ENCODE assay signal across 21 cellular contexts in genomic region chr11:126393143-126393542, GRCh38. TPM values are rescaled to one million over a fixed set of nuclear protein-coding genes. Genes with fewer than 3 reads are reported as not detected.
DNase-seq lines count a peak whose midpoint lies in the region; ATAC-seq and TF ChIP-seq lines count a peak whose summit lies in the region.
"Had no signal": no experiment of that assay in that cellular context is flagged by ENCODE, and none has a peak within 500 bp of the region (broad histone marks: within the 10 kb centered on the region; RNA-seq: fewer than 3 reads in every experiment).

No MANE protein-coding gene starts in this region.

- POLR2A ChIA-PET in RWPE1 (lab: Yijun Ruan, JAX; ENCODE audit: low non-redundant PET), result no interaction called here

- H3K36me3 Mint-ChIP-seq in neural crest cell (ENCODE audit: low read depth), result no peaks in the 10 kb centered on the region
- H3K36me3 Mint-ChIP-seq: activated naive CD8-positive, alpha-beta T cell treated with anti-CD3 and anti-CD28 coated beads, Interleukin-2, amount 10 ng/mL, durations not matched to agents 7 days and 5 days had no signal

- H3K4me3 ChIP-seq in DND-41 (ENCODE audit: low read depth in 1 of 2, low read length in 2 of 2), result no peak overlapping the region
- H3K4me3 ChIP-seq: lung, psoas muscle had no signal

- H3K4me2 ChIP-seq in DND-41 (ENCODE audit: insufficient read depth, low read length), result no peak overlapping the region

- no peaks in the 10 kb centered on the region for H3K9me3 ChIP-seq in DND-41 (ENCODE audit: insufficient read depth, low read length, severe bottlenecking)
- H3K9me3 ChIP-seq: neutrophil, psoas muscle had no signal

- H3K4me1 Mint-ChIP-seq in neural crest cell, result peaks cover 20% of the 10 kb centered on the region

- H3K27me3 ChIP-seq in DND-41 (ENCODE audit: insufficient read depth, low read length, poor library complexity), result no peaks in the 10 kb centered on the region
- H3K27me3 ChIP-seq: neutrophil had no signal

- TF ChIP-seq CTCF in DND-41 (IDR thresholded peaks at IDR 0.05; ENCODE audit: borderline replicate concordance, extremely low read depth, low read length, poor library complexity, severe bottlenecking) (no peak), RWPE1 (conservative IDR thresholded peaks at IDR 0.05; ENCODE audit: low read depth) (no peak), neural crest cell (conservative IDR thresholded peaks at IDR 0.05) (no peak)

- H3K27me3 Mint-ChIP-seq in neural crest cell (ENCODE audit: low read depth), result no peaks in the 10 kb centered on the region
- H3K27me3 Mint-ChIP-seq: activated naive CD8-positive, alpha-beta T cell treated with anti-CD3 and anti-CD28 coated beads, Interleukin-2, amount 10 ng/mL, durations not matched to agents 7 days and 5 days had no signal

- peaks cover 10% of the 10 kb centered on the region; the same call in 1 of the 2 replicates for H4K20me1 ChIP-seq in DND-41 (ENCODE audit: insufficient read depth, low read length)

- no peaks in the 10 kb centered on the region for H3K9me3 Mint-ChIP-seq in neural crest cell
- H3K9me3 Mint-ChIP-seq: activated naive CD8-positive, alpha-beta T cell treated with anti-CD3 and anti-CD28 coated beads, Interleukin-2, amount 10 ng/mL, durations not matched to agents 7 days and 5 days; H9 had no signal

- DNase-seq in DND-41 (peak; percentile 12), RWPE1 (ENCODE audit: low spot score) (no peak), left ventricle myocardium superior (peak; percentile 23), neural crest cell (ENCODE audit: low read depth, low spot score) (no peak), HUDEP-2 (lab: John Stamatoyannopoulos, UW; ENCODE audit: unreplicated experiment in 76 of 76) (no peak), head of caudate nucleus (no peak), cerebellum (ENCODE audit: low spot score) (no peak)
- DNase-seq: ACHN; activated CD4-positive, CD25-positive, alpha-beta regulatory T cell treated with anti-CD3 and anti-CD28 coated beads, Interleukin-2, amount 50 U/mL, for 72 hours; activated effector memory CD4-positive, alpha-beta T cell treated with anti-CD3 and anti-CD28 coated beads, Interleukin-2, amount 50 U/mL, for 16 hours; activated naive CD8-positive, alpha-beta T cell treated with anti-CD3 and anti-CD28 coated beads, Interleukin-2, amount 10 ng/mL, durations not matched to agents 7 days and 5 days; COR-L47; H9; MM.1S; NCI-H1417 treated with DMSO at 0.1 percent for 48 hours; NCI-H774; psoas muscle; SHP77 treated with DMSO at 0.1 percent for 48 hours had no signal

- peaks cover 9% of the 10 kb centered on the region for H3K4me1 ChIP-seq in DND-41 (ENCODE audit: insufficient read depth, low read length)
- H3K4me1 ChIP-seq: psoas muscle had no signal

- no peak overlapping the region for H3K4me3 Mint-ChIP-seq in neural crest cell
- H3K4me3 Mint-ChIP-seq: H9 had no signal

- peak overlapping the region; percentile 50 for H3K27ac Mint-ChIP-seq in neural crest cell (ENCODE audit: unreplicated experiment)

- CTCF ChIA-PET in RWPE1 (lab: Yijun Ruan, JAX), result no interaction called here

- no peaks in the 10 kb centered on the region for H3K36me3 ChIP-seq in DND-41 (ENCODE audit: insufficient read depth, low read length)
- H3K36me3 ChIP-seq: neutrophil had no signal

- H2AFZ ChIP-seq in DND-41 (ENCODE audit: low read depth, low read length), result no peak overlapping the region

- H3K9ac ChIP-seq in DND-41 (ENCODE audit: low read depth, low read length), result no peak overlapping the region

- peaks cover 15% of the 10 kb centered on the region; the same call in 1 of the 2 replicates for H3K79me2 ChIP-seq in DND-41 (ENCODE audit: insufficient read depth, low read length)

- ATAC-seq in DND-41 (ENCODE audit: insufficient read depth, low read depth), result no peak
- ATAC-seq in left ventricle myocardium superior, result no peak
- ATAC-seq in GM21381 (IDR thresholded peaks at IDR 0.05; ENCODE audit: unreplicated experiment), result no peak
- ATAC-seq: psoas muscle had no signal

- intact Hi-C loops in left ventricle myocardium superior (cut with micrococcal nuclease), result no loop called here
- intact Hi-C loops in head of caudate nucleus (cut with DNase I), result no loop called here

- H3K27ac ChIP-seq in DND-41 (ENCODE audit: low read length), result no peak overlapping the region
- H3K27ac ChIP-seq in RWPE1, result peak overlapping the region; percentile 98
- H3K27ac ChIP-seq: psoas muscle had no signal

RNA-seq across cellular contexts. Expression of gene ST3GAL4, which starts 37.7 kb away (rescaled TPM):
- total RNA-seq in left ventricle myocardium superior (45.4 TPM), neural crest cell (22.4 and 23.1 TPM in 2 replicates), cerebellum (13.7 TPM)

Comparison
In these comparisons a context has a peak if more than half of its experiments do, and no peak if none do; other contexts are left out.
1. DNase-seq: peak in DND-41 (single experiment) and left ventricle myocardium superior (single experiment); none in RWPE1 (single experiment), neural crest cell (single experiment), HUDEP-2 (0 of 76), head of caudate nucleus (0 of 42) and cerebellum (single experiment).